9 cellular contexts compared by ENCODE assay signal in genomic region chr21:45294509-45295291, GRCh38. TPM values are rescaled to one million over a fixed set of nuclear protein-coding genes. Genes with fewer than 3 reads are reported as not detected.
A peak's percentile ranks its signal among the peaks of the same experiment; 100 is the strongest.
DNase-seq lines count a peak whose midpoint lies in the region; ATAC-seq and TF ChIP-seq lines count a peak whose summit lies in the region.
"Had no signal": no experiment of that assay in that cellular context is flagged by ENCODE, and none has a peak within 500 bp of the region (broad histone marks: within the 10 kb centered on the region; RNA-seq: fewer than 3 reads in every experiment).

No MANE protein-coding gene starts in this region.

- H3K36me3 Mint-ChIP-seq in dendritic cell treated with granulocyte-macrophage colony-stimulating factor and Interleukin-4, amounts not matched to agents 40 ng/mL and 50 ng/mL, for 4 days (ENCODE audit: low read depth) = no peaks in the 10 kb centered on the region

- H3K4me3 ChIP-seq in lung = no peak overlapping the region
- H3K4me3 ChIP-seq in tibial nerve = peak overlapping the region in 1 of 4 donors; percentile 8

- DNase-seq in DMS53 (lab: John Stamatoyannopoulos, UW) (peak; percentile 30), DMS53 treated with DMSO at 0.1 percent for 48 hours (lab: John Stamatoyannopoulos, UW; ENCODE audit: unreplicated experiment) (no peak), lung (ENCODE audit: low spot score) (peak; percentile 78), tibial nerve (ENCODE audit: low spot score in 2 of 2) (peak; percentile 62 to 71), 8988T (no peak), NCI-H2081 (lab: John Stamatoyannopoulos, UW) (no peak)

- H3K27ac Mint-ChIP-seq in dendritic cell treated with granulocyte-macrophage colony-stimulating factor and Interleukin-4, amounts not matched to agents 40 ng/mL and 50 ng/mL, for 4 days = peak overlapping the region; percentile 33

- 45 to 52% methylated on average over 40 of the region's 40 CpGs for WGBS in lung, 2 donors
- 37 to 42% methylated on average over 30 to 31 of the region's 40 CpGs for WGBS in tibial nerve, 2 donors

- no peaks in the 10 kb centered on the region for H3K9me3 Mint-ChIP-seq in dendritic cell treated with granulocyte-macrophage colony-stimulating factor and Interleukin-4, amounts not matched to agents 40 ng/mL and 50 ng/mL, for 4 days

- H3K4me1 Mint-ChIP-seq in dendritic cell treated with granulocyte-macrophage colony-stimulating factor and Interleukin-4, amounts not matched to agents 40 ng/mL and 50 ng/mL, for 4 days (ENCODE audit: low read depth) = peaks cover 32% of the 10 kb centered on the region

- H3K9me3 ChIP-seq in lung (ENCODE audit: control insufficient read depth in 2 of 2, insufficient read depth in 1 of 2, low read length in 1 of 2) (no peaks in the 10 kb centered on the region), tibial nerve (no peaks in the 10 kb centered on the region)

- peaks cover 0 to 24% of the 10 kb centered on the region in 2 donors for H3K4me1 ChIP-seq in lung (ENCODE audit: control insufficient read depth in 2 of 2, insufficient read depth in 2 of 2, low read length in 2 of 2)
- peaks cover 0 to 49% (median 36%) of the 10 kb centered on the region in 4 donors for H3K4me1 ChIP-seq in tibial nerve

- H3K27me3 Mint-ChIP-seq in dendritic cell treated with granulocyte-macrophage colony-stimulating factor and Interleukin-4, amounts not matched to agents 40 ng/mL and 50 ng/mL, for 4 days = peaks cover 29% of the 10 kb centered on the region

- intact Hi-C loops in dendritic cell treated with granulocyte-macrophage colony-stimulating factor and Interleukin-4, amounts not matched to agents 40 ng/mL and 50 ng/mL, for 4 days (cut with micrococcal nuclease) = no loop called here

- peak; percentile 89 to 95 for TF ChIP-seq EP300 in tibial nerve (IDR thresholded peaks at IDR 0.05)

- peak; percentile 39 for ATAC-seq in lung (ENCODE audit: insufficient read depth, low FRiP score)
- ATAC-seq in GM18909 (IDR thresholded peaks at IDR 0.05; ENCODE audit: poor library complexity, unreplicated experiment) = no peak

- H3K27me3 ChIP-seq in lung (ENCODE audit: control insufficient read depth, insufficient read depth) = no peaks in the 10 kb centered on the region
- no peaks in the 10 kb centered on the region for H3K27me3 ChIP-seq in tibial nerve

- TF ChIP-seq POLR2A in tibial nerve (IDR thresholded peaks at IDR 0.05) = peak in 1 of 2 donors; percentile 12

- H3K36me3 ChIP-seq in lung (ENCODE audit: control insufficient read depth in 2 of 2, insufficient read depth in 2 of 2, low read length in 2 of 2) (peaks cover 0 to 3% of the 10 kb centered on the region in 2 donors), tibial nerve (no peaks in the 10 kb centered on the region)

- H3K4me3 Mint-ChIP-seq in dendritic cell treated with granulocyte-macrophage colony-stimulating factor and Interleukin-4, amounts not matched to agents 40 ng/mL and 50 ng/mL, for 4 days = no peak overlapping the region

- peak overlapping the region; percentile 87 to 96 for H3K27ac ChIP-seq in lung (ENCODE audit: low read depth in 1 of 2, low read length in 1 of 2)
- H3K27ac ChIP-seq in tibial nerve = peak overlapping the region; percentile 80 to 93 (median 84)
- H3K27ac ChIP-seq: KMS-11 had no signal

- TF ChIP-seq CTCF in lung (IDR thresholded peaks at IDR 0.05; ENCODE audit: control extremely low read depth, extremely low read depth) = no peak
- peak in 2 of 5 experiments; percentile 12 to 13 for TF ChIP-seq CTCF in tibial nerve (IDR thresholded peaks at IDR 0.05)

RNA-seq across cellular contexts. Expression of gene POFUT2, which starts 7.0 kb away (rescaled TPM):
- total RNA-seq in lung (10 to 100 TPM; 34.1 to 35.7 TPM), tibial nerve (10 to 100 TPM; 19.5 to 66.3 (median 35.1) TPM)
- 10 to 100 TPM; 17.9 to 18.1 TPM for polyA plus RNA-seq in lung

Comparison
In these comparisons a context has a peak if more than half of its experiments do, and no peak if none do; other contexts are left out.
1. DNase-seq: peak in DMS53 (single experiment), lung (single experiment) and tibial nerve (2 of 2); none in DMS53 treated with DMSO at 0.1 percent for 48 hours (single experiment), 8988T (single experiment) and NCI-H2081 (0 of 2).